In genomic region chr7:66921918-66922486, GRCh38 we compare ENCODE assay signal across 8 cellular contexts. TPM values are rescaled to one million over a fixed set of nuclear protein-coding genes. Genes with fewer than 3 reads are reported as not detected.
A peak's percentile ranks its signal among the peaks of the same experiment; 100 is the strongest.
DNase-seq lines count a peak whose midpoint lies in the region; ATAC-seq and TF ChIP-seq lines count a peak whose summit lies in the region.

No MANE protein-coding gene starts in this region.

- WGBS in mammary epithelial cell (ENCODE audit: low coverage, missing lambda C conversion rate): 5% methylated on average over 15 of the region's 15 CpGs
- WGBS in mesendoderm (ENCODE audit: extremely low coverage, insufficient coverage, low lambda C conversion rate): no CpG with 5 or more reads among the region's 15 CpGs
- WGBS in tibial nerve, 2 donors: 15 to 17% methylated on average over 15 of the region's 15 CpGs

- H3K4me1 ChIP-seq in mammary epithelial cell (ENCODE audit: insufficient read depth, low read length) (peaks cover 9% of the 10 kb centered on the region), mesendoderm (ENCODE audit: control insufficient read depth, low read depth, low read length) (no peaks in the 10 kb centered on the region), tibial nerve (peaks cover 0 to 67% (median 24%) of the 10 kb centered on the region in 4 donors)

- H2BK120ac ChIP-seq in mesendoderm (ENCODE audit: low read depth, low read length): no peak overlapping the region

- TF ChIP-seq POLR2A in tibial nerve (IDR thresholded peaks at IDR 0.05): no peak

- no peak overlapping the region for H2BK5ac ChIP-seq in mesendoderm (ENCODE audit: low read length)

- H2AFZ ChIP-seq in mammary epithelial cell (ENCODE audit: low read depth, low read length): peak overlapping the region; percentile 96

- no peak for TF ChIP-seq EP300 in tibial nerve (IDR thresholded peaks at IDR 0.05)

- peak overlapping the region; percentile 82 to 94 (median 84) for H3K4me3 ChIP-seq in mammary epithelial cell (replicated peaks in 1 of 3; ENCODE audit: insufficient read depth in 1 of 3, low read depth in 2 of 3, low read length in 3 of 3)
- H3K4me3 ChIP-seq in mesendoderm (ENCODE audit: low read length): peak overlapping the region; percentile 90
- peak overlapping the region; percentile 87 to 99 (median 94) for H3K4me3 ChIP-seq in tibial nerve

- H3K79me2 ChIP-seq in mammary epithelial cell (ENCODE audit: insufficient read depth, low read length): peaks cover 59% of the 10 kb centered on the region
- peaks cover 35% of the 10 kb centered on the region for H3K79me2 ChIP-seq in mesendoderm (ENCODE audit: control insufficient read depth, insufficient read depth, low read length)

- H2AK5ac ChIP-seq in mesendoderm (ENCODE audit: low read length): no peak overlapping the region

- H3K9me3 ChIP-seq in mammary epithelial cell (replicated peaks; ENCODE audit: insufficient read depth, low read length) (no peaks in the 10 kb centered on the region), tibial nerve (no peaks in the 10 kb centered on the region)

- TSS peak; percentile 44 for BruUV-seq in mammary epithelial cell (replicated peaks; lab: Mats Ljungman, UMichigan)

- no peak overlapping the region for H3K23ac ChIP-seq in mesendoderm (ENCODE audit: low read length)

- H3K56ac ChIP-seq in mesendoderm (ENCODE audit: low read length): peak overlapping the region; percentile 99

- ATAC-seq in HG02938 (IDR thresholded peaks at IDR 0.05; ENCODE audit: unreplicated experiment): peak; percentile 31

- no peak overlapping the region for H2BK15ac ChIP-seq in mesendoderm (replicated peaks; ENCODE audit: low read depth)

- H3K4me2 ChIP-seq in mammary epithelial cell (ENCODE audit: insufficient read depth, low read depth, low read length) (peak overlapping the region; percentile 87), mesendoderm (ENCODE audit: low read length) (peak overlapping the region; percentile 51)

- H3K27me3 ChIP-seq in mammary epithelial cell (ENCODE audit: insufficient read depth, low read length) (no peaks in the 10 kb centered on the region), mesendoderm (ENCODE audit: insufficient read depth, low read length, poor library complexity) (no peaks in the 10 kb centered on the region), tibial nerve (no peaks in the 10 kb centered on the region)

- TF ChIP-seq CTCF in mammary epithelial cell (conservative IDR thresholded peaks at IDR 0.05 in 1 of 2, IDR thresholded peaks at IDR 0.05 in 1 of 2; ENCODE audit: extremely low read depth in 1 of 2, insufficient read depth in 1 of 2, low read depth in 1 of 2, low read length in 2 of 2): no peak
- no peak for TF ChIP-seq CTCF in tibial nerve (IDR thresholded peaks at IDR 0.05)

- dilution Hi-C loops in mammary epithelial cell (cut with HindIII; ENCODE audit: low sequenced_read_pairs): loop anchor here (5.0 to 10.0 kb wide), 2 partner anchors 40 to 267 kb away; no protein-coding TSS in a partner anchor

- H3K36me3 ChIP-seq in mammary epithelial cell (ENCODE audit: insufficient read depth, low read length): no peaks in the 10 kb centered on the region
- H3K36me3 ChIP-seq in mesendoderm (ENCODE audit: control insufficient read depth, insufficient read depth, low read length): no peaks in the 10 kb centered on the region
- no peaks in the 10 kb centered on the region for H3K36me3 ChIP-seq in tibial nerve

- no peak overlapping the region for H4K5ac ChIP-seq in mesendoderm (ENCODE audit: low read length)

- CTCF ChIA-PET in mammary epithelial cell (lab: Charles Lee; ENCODE audit: low non-redundant PET): no interaction called here

- in situ Hi-C loops in SK-MEL-5 (cut with HindIII; ENCODE audit: low pct_unique_long_range_greater_than_20kb, low sequenced_read_pairs): no loop called here
- in situ Hi-C loops in mammary epithelial cell (cut with MboI; ENCODE audit: low sequenced_read_pairs in 2 of 2): no loop called here

- DNase-seq in NCI-H510A (lab: John Stamatoyannopoulos, UW) (peak; percentile 7), NCI-H510A treated with DMSO at 0.1 percent for 48 hours (lab: John Stamatoyannopoulos, UW) (no peak), SK-MEL-5 (ENCODE audit: low read depth, low spot score) (peak; percentile 27), mammary epithelial cell (peak; percentile 40), mesendoderm (no peak), tibial nerve (ENCODE audit: low spot score in 2 of 2) (no peak), LoVo (ENCODE audit: low spot score) (no peak)

- intact Hi-C loops in mammary epithelial cell (cut with micrococcal nuclease): loop anchor here (1.0 to 5.0 kb wide), 3 partner anchors 30 to 330 kb away; partner anchors contain the start of genes SBDS and TYW1

- H4K20me1 ChIP-seq in mammary epithelial cell (ENCODE audit: insufficient read depth, low read length): no peaks in the 10 kb centered on the region

- H3K4ac ChIP-seq in mesendoderm (ENCODE audit: low read depth, low read length): no peak overlapping the region

- H3K27ac ChIP-seq in mammary epithelial cell (ENCODE audit: insufficient read depth, low read depth, low read length) (peak overlapping the region; percentile 82), mesendoderm (ENCODE audit: low read depth, low read length) (no peak overlapping the region), tibial nerve (peak overlapping the region in 3 of 4 donors; percentile 85 to 89 (median 88))

- peak overlapping the region; percentile 95 for H3K9ac ChIP-seq in mammary epithelial cell (ENCODE audit: insufficient read depth, low read length)
- peak overlapping the region; percentile 72 for H3K9ac ChIP-seq in mesendoderm (ENCODE audit: low read length)

- peaks cover 14% of the 10 kb centered on the region for H3K79me1 ChIP-seq in mesendoderm (ENCODE audit: low read length)

- H4K8ac ChIP-seq in mesendoderm (ENCODE audit: low read depth, low read length): no peak overlapping the region

- no peak overlapping the region for H3K18ac ChIP-seq in mesendoderm (ENCODE audit: low read length)

RNA-seq across cellular contexts. Expression of gene TMEM248, which starts 1.0 kb away (rescaled TPM):
- 160 and 188 TPM in 2 replicates for total RNA-seq in SK-MEL-5 (2014; rRNA removed; shearing (Covaris generic))
- 206 and 219 TPM in 2 replicates for polyA plus RNA-seq in SK-MEL-5 (2015; cell fraction: cytosol; rRNA removed)
- 68.2 and 77.0 TPM in 2 replicates for polyA plus RNA-seq in SK-MEL-5 (2015; cell fraction: nucleus; rRNA removed)
- total RNA-seq in mammary epithelial cell (100 to 1,000 TPM in 1 of 2 donors, 10 to 100 TPM in 1; 76.2 to 113 TPM), tibial nerve (100 to 1,000 TPM in 1 of 4 donors, 10 to 100 TPM in 3; 86.4 to 110 (median 94.9) TPM)
- 191 TPM for polyA plus RNA-seq in mammary epithelial cell
- polyA minus RNA-seq in mammary epithelial cell: 259 TPM
- 53.9 TPM for polyA plus RNA-seq in mesendoderm (2013, experiment 1 of 2)
- 52.4 TPM for polyA plus RNA-seq in mesendoderm (2013, experiment 2 of 2)

Comparison
In these comparisons a context has a peak if more than half of its experiments do, and no peak if none do; other contexts are left out.
1. DNase-seq: peak in NCI-H510A (single experiment), SK-MEL-5 (single experiment) and mammary epithelial cell (single experiment); none in NCI-H510A treated with DMSO at 0.1 percent for 48 hours (single experiment), mesendoderm (single experiment), tibial nerve (0 of 2) and LoVo (single experiment).
2. Peak in every context shown above with its lines, with median percentiles within 50 percentile points of each other: H3K4me3 ChIP-seq.